21 cellular contexts compared by ENCODE assay signal in genomic region chr2:164754157-164755093, GRCh38.
DNase-seq lines count a peak whose midpoint lies in the region; ATAC-seq and TF ChIP-seq lines count a peak whose summit lies in the region.
"Had no signal": no experiment of that assay in that cellular context is flagged by ENCODE, and none has a peak within 500 bp of the region (broad histone marks: within the 10 kb centered on the region; RNA-seq: fewer than 3 reads in every experiment).

No MANE protein-coding gene starts in this region.

- H3K4me2 ChIP-seq in OCI-LY3 (ENCODE audit: low read length), result peak overlapping the region; percentile 89
- H3K4me2 ChIP-seq: PC-9 had no signal

- H3K9ac ChIP-seq in OCI-LY3 (ENCODE audit: low read length), result peak overlapping the region; percentile 88

- peak overlapping the region; percentile 75 for H3K4me3 ChIP-seq in OCI-LY3 (ENCODE audit: low read length)
- H3K4me3 ChIP-seq: PC-9, right atrium auricular region, uterus had no signal

- H3K27me3 Mint-ChIP-seq in naive B cell (no peaks in the 10 kb centered on the region), CD14-positive monocyte (ENCODE audit: low read depth in 3 of 3) (no peaks in the 10 kb centered on the region)
- H3K27me3 Mint-ChIP-seq: stimulated activated naive CD8-positive, alpha-beta T cell treated with anti-CD3 and anti-CD28 coated beads, Interleukin-15, amount 100 ng/mL, for 72 hours had no signal

- ATAC-seq in GM18867 (IDR thresholded peaks at IDR 0.05; ENCODE audit: unreplicated experiment) (peak; percentile 63), HG02798 (IDR thresholded peaks at IDR 0.05; ENCODE audit: poor library complexity, unreplicated experiment) (peak; percentile 56), naive B cell (ENCODE audit: low read depth in 2 of 2) (peak; percentile 76 to 81), left cardiac atrium (no peak)
- ATAC-seq: CD8-positive, alpha-beta T cell; left lobe of liver; stimulated activated naive CD8-positive, alpha-beta T cell treated with anti-CD3 and anti-CD28 coated beads, Interleukin-15, amount 100 ng/mL, for 72 hours had no signal

- peak overlapping the region; percentile 96 for H3K27ac ChIP-seq in OCI-LY3 (ENCODE audit: low read length)
- H3K27ac ChIP-seq: PC-9, right atrium auricular region, uterus had no signal

- peaks cover 100% of the 10 kb centered on the region for H3K79me2 ChIP-seq in OCI-LY3 (ENCODE audit: low read length)

- H3K4me3 Mint-ChIP-seq in naive B cell (peak overlapping the region; percentile 24 to 83 (median 62)), CD14-positive monocyte (no peak overlapping the region)
- H3K4me3 Mint-ChIP-seq: CD8-positive, alpha-beta T cell; stimulated activated naive CD8-positive, alpha-beta T cell treated with anti-CD3 and anti-CD28 coated beads, Interleukin-15, amount 100 ng/mL, for 72 hours had no signal

- no peak for TF ChIP-seq CTCF in OCI-LY3 (IDR thresholded peaks at IDR 0.05; ENCODE audit: low read depth, low read length)
- TF ChIP-seq CTCF in CD14-positive monocyte (IDR thresholded peaks at IDR 0.05), result no peak

- peaks cover 61% of the 10 kb centered on the region for H3K4me1 ChIP-seq in OCI-LY3 (ENCODE audit: low read length)
- H3K4me1 ChIP-seq: uterus had no signal

- H2AFZ ChIP-seq in OCI-LY3 (ENCODE audit: low read depth, low read length), result no peak overlapping the region
- H2AFZ ChIP-seq: PC-9 had no signal

- peaks cover 34% of the 10 kb centered on the region for H3K36me3 ChIP-seq in OCI-LY3 (replicated peaks; ENCODE audit: low read depth, low read length)
- H3K36me3 ChIP-seq: right atrium auricular region, uterus had no signal

- DNase-seq in naive B cell (peak; percentile 18), CD14-positive monocyte (ENCODE audit: low spot score) (no peak), NOMO-1 treated with DMSO at 0.1 percent for 48 hours (lab: John Stamatoyannopoulos, UW; ENCODE audit: unreplicated experiment) (no peak), left cardiac atrium (no peak)
- DNase-seq in activated CD4-positive, alpha-beta T cell treated with anti-CD3 and anti-CD28 coated beads, Interleukin-2, amount 50 U/mL, for 4 hours, result no peak
- DNase-seq: activated CD4-positive, CD25-positive, alpha-beta regulatory T cell; CD8-positive, alpha-beta T cell; foreskin melanocyte; KBM-7; NCI-H2081 treated with DMSO at 0.1 percent for 48 hours; NCI-H524 treated with DMSO at 0.1 percent for 48 hours; occipital lobe; PC-9; stimulated activated naive CD8-positive, alpha-beta T cell treated with anti-CD3 and anti-CD28 coated beads, Interleukin-15, amount 100 ng/mL, for 72 hours; uterus had no signal

- intact Hi-C loops in CD14-positive monocyte (cut with micrococcal nuclease) (no loop called here), left cardiac atrium (cut with DNase I) (no loop called here)

- H3K36me3 Mint-ChIP-seq in naive B cell (peaks cover 0 to 8% of the 10 kb centered on the region in 2 donors), CD14-positive monocyte (no peaks in the 10 kb centered on the region)
- H3K36me3 Mint-ChIP-seq: CD8-positive, alpha-beta T cell had no signal

- H3K27ac Mint-ChIP-seq in naive B cell (peak overlapping the region; percentile 43 to 83 (median 72)), CD14-positive monocyte (peak overlapping the region in 1 of 7 donors; percentile 23)
- H3K27ac Mint-ChIP-seq: activated T-helper 2 cell treated with anti-CD3 and anti-CD28 coated beads, Interferon-gamma antibody, Interleukin-2, Interleukin-4, amounts not matched to agents 10 μg/mL and 5 μg/mL and 100 μg/mL, durations not matched to agents 14 hours and 24 hours and 36 hours; CD8-positive, alpha-beta T cell; stimulated activated naive CD8-positive, alpha-beta T cell treated with anti-CD3 and anti-CD28 coated beads, Interleukin-15, amount 100 ng/mL, for 72 hours had no signal

- H3K27me3 ChIP-seq in OCI-LY3 (ENCODE audit: low read depth, low read length), result no peaks in the 10 kb centered on the region
- H3K27me3 ChIP-seq: right atrium auricular region, uterus had no signal

- H4K20me1 ChIP-seq in OCI-LY3 (ENCODE audit: insufficient read depth, low read length), result peaks cover 64% of the 10 kb centered on the region

- no peaks in the 10 kb centered on the region for H3K9me3 ChIP-seq in OCI-LY3 (ENCODE audit: insufficient read depth, low read length)
- H3K9me3 ChIP-seq: right atrium auricular region, uterus had no signal

- H3K9me3 Mint-ChIP-seq in naive B cell (no peaks in the 10 kb centered on the region), CD14-positive monocyte (no peaks in the 10 kb centered on the region)
- H3K9me3 Mint-ChIP-seq: activated T-helper 2 cell treated with anti-CD3 and anti-CD28 coated beads, Interferon-gamma antibody, Interleukin-2, Interleukin-4, amounts not matched to agents 10 μg/mL and 5 μg/mL and 100 μg/mL, durations not matched to agents 14 hours and 24 hours and 36 hours; CD8-positive, alpha-beta T cell had no signal

- H3K4me1 Mint-ChIP-seq in naive B cell (peaks cover 44 to 68% (median 52%) of the 10 kb centered on the region in 3 donors), CD14-positive monocyte (peaks cover 8% of the 10 kb centered on the region)
- H3K4me1 Mint-ChIP-seq: stimulated activated naive CD8-positive, alpha-beta T cell treated with anti-CD3 and anti-CD28 coated beads, Interleukin-15, amount 100 ng/mL, for 72 hours had no signal

Comparison
In these comparisons a context has a peak if more than half of its experiments do, and no peak if none do; other contexts are left out.
1. ATAC-seq: peak in GM18867 (single experiment), HG02798 (single experiment) and naive B cell (2 of 2); none in left cardiac atrium (0 of 2).
2. H3K4me3 Mint-ChIP-seq: peak in naive B cell (8 of 8); none in CD14-positive monocyte (0 of 2).